22 cellular contexts compared by ENCODE assay signal in the genomic region with DNA sequence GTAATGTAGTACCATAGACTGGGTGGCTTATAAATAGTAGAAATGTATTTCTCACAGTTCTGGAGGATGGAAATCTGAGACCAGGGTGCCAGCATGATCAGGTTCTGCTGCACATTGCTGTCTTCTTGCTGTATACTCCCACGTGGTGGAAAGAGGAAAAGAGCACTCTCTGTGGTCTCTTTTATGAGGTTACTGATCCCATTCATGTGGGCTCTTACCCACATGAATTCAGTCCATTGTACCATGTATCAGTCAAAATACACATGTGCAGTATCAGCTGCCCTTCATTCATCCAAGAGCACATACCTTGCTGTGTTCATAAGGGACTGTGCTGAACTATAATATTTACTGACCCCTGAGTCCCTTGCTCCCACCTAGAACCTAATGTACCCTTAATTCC. TPM values are rescaled to one million over a fixed set of nuclear protein-coding genes. Genes with fewer than 3 reads are reported as not detected.
"Had no signal": no experiment of that assay in that cellular context is flagged by ENCODE, and none has a peak within 500 bp of the region (broad histone marks: within the 10 kb centered on the region; RNA-seq: fewer than 3 reads in every experiment).

No MANE protein-coding gene starts in this region.

- ATAC-seq: effector memory CD8-positive, alpha-beta T cell; left ventricle myocardium superior; natural killer cell treated with Interleukin-12 subunit alpha and Interleukin-12 subunit beta and Interleukin-15 and Interleukin-18, amount 100 ng/mL, for 72 hours had no signal

- H3K4me3 ChIP-seq: skin epidermis, tibial artery had no signal

- H3K27ac ChIP-seq: epithelial cell of prostate, skin epidermis, tibial artery, VCaP had no signal

- DNase-seq: activated CD4-positive, alpha-beta T cell treated with anti-CD3 and anti-CD28 coated beads for 1 hour; activated CD4-positive, alpha-beta T cell treated with anti-CD3 and anti-CD28 coated beads, Interleukin-2, amount 50 U/mL, for 48 hours; activated gamma-delta T cell treated with Interleukin-2 at 50 U/mL for 16 hours; aorta; dermis blood vessel endothelial cell; effector memory CD8-positive, alpha-beta T cell; head of caudate nucleus; kidney glomerular epithelial cell; left ventricle myocardium superior; mesenchymal stem cell; posterior cingulate gyrus; SW 1271; T1000; tibial artery had no signal

- H3K36me3 ChIP-seq: tibial artery had no signal

- H3K9me3 ChIP-seq: tibial artery had no signal

- H3K4me1 ChIP-seq: tibial artery had no signal

- FAIRE-seq: frontal cortex, urothelium cell line had no signal

RNA-seq across cellular contexts. Expression of gene PNLIPRP2, which starts 17.1 kb away (rescaled TPM):
- total RNA-seq: chondrocyte; dermis blood vessel endothelial cell; fibroblast of lung; frontal cortex; left ventricle myocardium superior; natural killer cell treated with Interleukin-12 subunit alpha and Interleukin-12 subunit beta and Interleukin-15 and Interleukin-18, amount 100 ng/mL, for 72 hours had no signal
- polyA plus RNA-seq: fibroblast of lung had no signal

RNA-seq across cellular contexts. Expression of gene PNLIPRP1, which starts 47.1 kb away (rescaled TPM):
- total RNA-seq: chondrocyte; dermis blood vessel endothelial cell; fibroblast of lung; frontal cortex; left ventricle myocardium superior; natural killer cell treated with Interleukin-12 subunit alpha and Interleukin-12 subunit beta and Interleukin-15 and Interleukin-18, amount 100 ng/mL, for 72 hours had no signal
- polyA plus RNA-seq: fibroblast of lung had no signal
